ENCODE assay signal across 9 cellular contexts in the genomic region with DNA sequence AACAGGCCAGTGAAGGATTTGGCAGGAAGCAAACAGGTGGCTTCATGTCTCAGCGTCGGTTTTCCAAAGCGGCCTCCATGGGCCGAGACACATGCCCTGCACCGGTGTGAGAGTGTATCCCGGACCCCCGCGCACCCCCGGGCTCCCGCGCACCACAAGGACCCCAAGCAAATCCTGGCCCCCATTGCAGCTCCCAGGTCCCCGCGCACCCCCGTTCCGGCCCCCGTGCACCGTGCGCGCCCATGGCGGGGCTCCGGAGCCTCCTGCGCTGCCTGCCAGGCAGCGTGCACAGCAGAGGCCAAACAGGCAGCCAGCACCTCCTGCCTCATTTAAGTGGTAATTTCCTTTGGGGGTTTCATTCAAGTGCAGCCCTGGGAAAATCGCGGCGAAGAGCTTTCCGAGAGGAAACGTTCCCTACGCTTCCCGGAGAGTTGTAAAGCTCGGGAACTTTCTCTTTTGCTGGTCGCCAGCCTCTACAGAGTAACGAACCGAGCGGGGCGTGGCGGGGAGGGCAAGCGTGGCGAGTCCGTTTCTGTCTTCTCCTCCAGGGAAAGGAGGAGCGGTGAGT.
A peak's percentile ranks its signal among the peaks of the same experiment; 100 is the strongest.
DNase-seq lines count a peak whose midpoint lies in the region; ATAC-seq and TF ChIP-seq lines count a peak whose summit lies in the region.
"Had no signal": no experiment of that assay in that cellular context is flagged by ENCODE, and none has a peak within 500 bp of the region (broad histone marks: within the 10 kb centered on the region; RNA-seq: fewer than 3 reads in every experiment).

No MANE protein-coding gene starts in this region.

- H3K27ac Mint-ChIP-seq in activated T-cell treated with anti-CD3 and anti-CD28 coated beads, Interleukin-2, amount 50 U/mL, for 72 hours = no peak overlapping the region
- H3K27ac Mint-ChIP-seq in mesothelial cell of epicardium = peak overlapping the region; percentile 60

- TF ChIP-seq CTCF in epithelial cell of proximal tubule (conservative IDR thresholded peaks at IDR 0.05; ENCODE audit: low read depth, low read length) = no peak
- no peak for TF ChIP-seq CTCF in mesothelial cell of epicardium (IDR thresholded peaks at IDR 0.05; ENCODE audit: unreplicated experiment)
- TF ChIP-seq CTCF in transverse colon (IDR thresholded peaks at IDR 0.05) = no peak

- H3K9me3 Mint-ChIP-seq in activated T-cell treated with anti-CD3 and anti-CD28 coated beads, Interleukin-2, amount 50 U/mL, for 72 hours = no peaks in the 10 kb centered on the region
- H3K9me3 Mint-ChIP-seq in mesothelial cell of epicardium = no peaks in the 10 kb centered on the region

- H3K27me3 Mint-ChIP-seq in activated T-cell treated with anti-CD3 and anti-CD28 coated beads, Interleukin-2, amount 50 U/mL, for 72 hours (ENCODE audit: low read depth) = peaks cover 5% of the 10 kb centered on the region
- H3K27me3 Mint-ChIP-seq in mesothelial cell of epicardium (ENCODE audit: low read depth) = peaks cover 15% of the 10 kb centered on the region

- no peaks in the 10 kb centered on the region for H3K27me3 ChIP-seq in transverse colon

- WGBS in transverse colon (ENCODE audit: low coverage in 1 of 2), 2 donors = 54% methylated on average over 26 of the region's 41 CpGs; no CpG with 5 or more reads in 1 of the 2 donors

- no peaks in the 10 kb centered on the region for H3K4me1 ChIP-seq in transverse colon

- no peak for TF ChIP-seq EP300 in transverse colon (IDR thresholded peaks at IDR 0.05; ENCODE audit: low read depth)

- H3K9me3 ChIP-seq in transverse colon = no peaks in the 10 kb centered on the region

- TF ChIP-seq POLR2A in transverse colon (IDR thresholded peaks at IDR 0.05) = no peak

- in situ Hi-C loops in transverse colon (cut with MboI; ENCODE audit: low pct_ligation_motif_present in 1 of 4, low pct_unique_long_range_greater_than_20kb in 1 of 4, low sequenced_read_pairs in 3 of 4) = loop anchor here in 3 of 4 donors (25.0 kb wide), 3 partner anchors 403 to 1178 kb away; no protein-coding TSS in a partner anchor

- intact Hi-C loops in transverse colon (cut with DNase I; ENCODE audit: low total_unique reads) = no loop called here

- H3K4me1 Mint-ChIP-seq in activated T-cell treated with anti-CD3 and anti-CD28 coated beads, Interleukin-2, amount 50 U/mL, for 72 hours (ENCODE audit: low read depth) = peaks cover 6% of the 10 kb centered on the region
- peaks cover 28% of the 10 kb centered on the region for H3K4me1 Mint-ChIP-seq in mesothelial cell of epicardium

- no peak for DNase-seq in activated T-cell treated with anti-CD3 and anti-CD28 coated beads, Interleukin-2, amount 50 U/mL, for 72 hours
- no peak for DNase-seq in activated T-cell treated with anti-CD3 and anti-CD28 coated beads, Interleukin-2, amount 50 U/mL, for 1 hour
- DNase-seq in epithelial cell of proximal tubule (ENCODE audit: low read depth) = no peak
- no peak for DNase-seq in mesothelial cell of epicardium (ENCODE audit: low spot score in 2 of 2, unreplicated experiment in 2 of 2)
- DNase-seq in transverse colon = peak; percentile 17
- DNase-seq: KG1 had no signal

- peak overlapping the region; percentile 66 to 79 for H3K4me3 Mint-ChIP-seq in activated T-cell treated with anti-CD3 and anti-CD28 coated beads, Interleukin-2, amount 50 U/mL, for 72 hours
- peak overlapping the region; percentile 73 for H3K4me3 Mint-ChIP-seq in mesothelial cell of epicardium

- no peaks in the 10 kb centered on the region for H3K36me3 ChIP-seq in transverse colon

- no peaks in the 10 kb centered on the region for H3K36me3 Mint-ChIP-seq in activated T-cell treated with anti-CD3 and anti-CD28 coated beads, Interleukin-2, amount 50 U/mL, for 72 hours (ENCODE audit: insufficient read depth in 2 of 2)
- no peaks in the 10 kb centered on the region for H3K36me3 Mint-ChIP-seq in mesothelial cell of epicardium

- H3K4me3 ChIP-seq in epithelial cell of proximal tubule (ENCODE audit: low read depth, low read length) = peak overlapping the region; percentile 56
- H3K4me3 ChIP-seq in transverse colon = peak overlapping the region in 3 of 4 donors; percentile 35 to 51 (median 43)

- H3K27ac ChIP-seq in transverse colon = no peak overlapping the region

- ATAC-seq in activated T-cell treated with anti-CD3 and anti-CD28 coated beads, Interleukin-2, amount 50 U/mL, for 72 hours (replicated peaks in 1 of 2) = no peak
- no peak for ATAC-seq in GM19023 (IDR thresholded peaks at IDR 0.05; ENCODE audit: unreplicated experiment)
- ATAC-seq in HG02571 (IDR thresholded peaks at IDR 0.05; ENCODE audit: unreplicated experiment) = no peak
- ATAC-seq in HG02798 (IDR thresholded peaks at IDR 0.05; ENCODE audit: poor library complexity, unreplicated experiment) = no peak
